ENCODE assay signal across 26 cellular contexts in genomic region chr5:1020461-1020961, GRCh38. TPM values are rescaled to one million over a fixed set of nuclear protein-coding genes. Genes with fewer than 3 reads are reported as not detected.
A peak's percentile ranks its signal among the peaks of the same experiment; 100 is the strongest.
DNase-seq lines count a peak whose midpoint lies in the region; ATAC-seq and TF ChIP-seq lines count a peak whose summit lies in the region.
"Had no signal": no experiment of that assay in that cellular context is flagged by ENCODE, and none has a peak within 500 bp of the region (broad histone marks: within the 10 kb centered on the region; RNA-seq: fewer than 3 reads in every experiment).

No MANE protein-coding gene starts in this region.

- H3K4me3 ChIP-seq in SK-N-MC (peak overlapping the region; percentile 31; the same call in 1 of the 2 replicates), hepatocyte (no peak overlapping the region)
- H3K4me3 ChIP-seq: transverse colon had no signal

- 66% methylated on average over 16 of the region's 16 CpGs for WGBS in hepatocyte (ENCODE audit: low lambda C conversion rate, missing lambda C conversion rate)

- no peak overlapping the region for H3K9ac ChIP-seq in SK-N-MC (ENCODE audit: insufficient read length)

- 0 out of 2 replicates have a peak overlapping the region, but pooled peaks have one; percentile 71 for H3K27ac ChIP-seq in SK-N-MC
- H3K27ac ChIP-seq in hepatocyte = peak overlapping the region; percentile 60
- H3K27ac ChIP-seq: brain microvascular endothelial cell, transverse colon, WERI-Rb-1 had no signal

- no peak for TF ChIP-seq CTCF in hepatocyte (IDR thresholded peaks at IDR 0.05; ENCODE audit: poor library complexity)

- ATAC-seq in Right ventricle myocardium inferior (no peak), Right ventricle myocardium superior (ENCODE audit: poor library complexity) (no peak)
- ATAC-seq: PC-3 had no signal

- H3K4me1 ChIP-seq in hepatocyte (ENCODE audit: insufficient read depth) = peaks cover 12% of the 10 kb centered on the region
- H3K4me1 ChIP-seq: transverse colon had no signal

- DNase-seq in Right ventricle myocardium inferior (ENCODE audit: missing footprints) (peak; percentile 34), Right ventricle myocardium superior (no peak), SK-N-MC (ENCODE audit: low read depth, low spot score) (no peak), hepatocyte (ENCODE audit: low spot score) (no peak), posterior vena cava (ENCODE audit: low spot score) (peak; percentile 46), hypothalamus (lab: John Stamatoyannopoulos, UW) (no peak), NCI-H82 treated with DMSO at 0.1 percent for 48 hours (lab: John Stamatoyannopoulos, UW; ENCODE audit: unreplicated experiment) (no peak)
- no peak for DNase-seq in activated CD4-positive, alpha-beta T cell treated with anti-CD3 and anti-CD28 coated beads, Interleukin-2, amount 50 U/mL, for 48 hours
- DNase-seq: activated CD4-positive, alpha-beta T cell treated with anti-CD3 and anti-CD28 coated beads, Interleukin-2, amount 50 U/mL, for 4 hours; activated naive CD4-positive, alpha-beta T cell treated with anti-CD3 and anti-CD28 coated beads for 36 hours; AML-193; brain microvascular endothelial cell; DMS153; effector CD8-positive, alpha-beta T cell; HCEC 1CT; NCI-H1436 treated with DMSO at 0.1 percent for 48 hours; nucleus accumbens; PC-3; SHP77 treated with DMSO at 0.1 percent for 48 hours; small intestine; stimulated activated CD4-positive, alpha-beta T cell treated with anti-CD3 and anti-CD28 coated beads, Interleukin-1b, Interleukin-23, amount 100 ng/mL, for 48 hours; stimulated activated CD8-positive, alpha-beta memory T cell treated with anti-CD3 and anti-CD28 coated beads, Interleukin-4, amount 100 ng/mL, for 48 hours; transverse colon; WERI-Rb-1 had no signal

- no peak overlapping the region for H2AFZ ChIP-seq in hepatocyte

- intact Hi-C loops in Right ventricle myocardium inferior (cut with DNase I) (no loop called here), Right ventricle myocardium superior (cut with DNase I) (no loop called here), posterior vena cava (cut with DNase I) (no loop called here)

- no peaks in the 10 kb centered on the region for H3K9me2 ChIP-seq in hepatocyte (replicated peaks; ENCODE audit: insufficient read depth)

- H3K27me3 ChIP-seq in hepatocyte = no peaks in the 10 kb centered on the region
- H3K27me3 ChIP-seq: transverse colon had no signal

- H3K79me2 ChIP-seq in hepatocyte = no peaks in the 10 kb centered on the region

- H3K36me3 ChIP-seq in SK-N-MC (ENCODE audit: insufficient read depth, low read length) (no peaks in the 10 kb centered on the region), hepatocyte (replicated peaks; ENCODE audit: insufficient read depth, low read depth) (no peaks in the 10 kb centered on the region)
- H3K36me3 ChIP-seq: brain microvascular endothelial cell, transverse colon, WERI-Rb-1 had no signal

- H3K9me3 ChIP-seq in SK-N-MC (ENCODE audit: low read depth, low read length) (no peaks in the 10 kb centered on the region), hepatocyte (ENCODE audit: low read depth) (no peaks in the 10 kb centered on the region)
- H3K9me3 ChIP-seq: transverse colon had no signal

- H3K4me2 ChIP-seq in hepatocyte = no peak overlapping the region

- H4K20me1 ChIP-seq in hepatocyte (ENCODE audit: insufficient read depth, poor library complexity, severe bottlenecking) = no peaks in the 10 kb centered on the region

RNA-seq across cellular contexts. Expression of gene NKD2, which starts 11.9 kb away (rescaled TPM):
- 4.4 TPM for total RNA-seq in Right ventricle myocardium inferior
- 2.8 TPM for total RNA-seq in Right ventricle myocardium superior
- 1.4 and 2.0 TPM in 2 replicates for total RNA-seq in hepatocyte
- 9.1 and 10.1 TPM in 2 replicates for polyA plus RNA-seq in hepatocyte
- 1 to 10 TPM; 2.7 to 5.0 TPM for total RNA-seq in posterior vena cava
- total RNA-seq: epithelial cell of proximal tubule, HT1080 had no signal

Comparison
In these comparisons a context has a peak if more than half of its experiments do, and no peak if none do; other contexts are left out.
1. DNase-seq: peak in Right ventricle myocardium inferior (single experiment) and posterior vena cava (single experiment); none in Right ventricle myocardium superior (single experiment), SK-N-MC (single experiment), hepatocyte (single experiment), hypothalamus (0 of 51), activated CD4-positive, alpha-beta T cell treated with anti-CD3 and anti-CD28 coated beads, Interleukin-2, amount 50 U/mL, for 48 hours (0 of 2) and NCI-H82 treated with DMSO at 0.1 percent for 48 hours (single experiment).